ENCODE assay signal across 40 cellular contexts in the genomic region with DNA sequence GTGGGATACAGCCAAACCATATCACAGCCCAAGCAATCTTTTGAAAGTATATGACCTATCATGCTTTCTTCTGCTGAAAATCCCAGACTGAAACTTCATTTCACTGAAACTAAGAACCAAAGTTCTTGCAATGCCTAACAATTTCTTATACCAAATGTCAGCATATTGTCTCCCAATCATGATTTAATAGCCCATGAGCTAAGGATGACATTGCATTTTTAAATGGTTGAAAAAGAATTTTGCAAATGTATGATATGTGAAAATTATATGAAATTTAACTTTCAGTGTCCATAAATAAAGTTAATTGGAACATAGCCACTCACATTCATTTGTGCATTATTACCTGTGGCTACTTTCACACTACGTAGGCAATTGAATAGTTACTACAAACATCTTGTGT.
"Had no signal": no experiment of that assay in that cellular context is flagged by ENCODE, and none has a peak within 500 bp of the region (broad histone marks: within the 10 kb centered on the region; RNA-seq: fewer than 3 reads in every experiment).

No MANE protein-coding gene starts in this region.

- H3K4me1 Mint-ChIP-seq: activated CD4-positive, alpha-beta memory T cell treated with anti-CD3 and anti-CD28 coated beads, Interleukin-2, amount 10 ng/mL, durations not matched to agents 7 days and 5 days; activated CD4-positive, alpha-beta T cell treated with anti-CD3 and anti-CD28 coated beads for 36 hours; activated CD4-positive, alpha-beta T cell treated with anti-CD3 and anti-CD28 coated beads, Interleukin-2, amount 10 ng/mL, durations not matched to agents 7 days and 5 days; activated CD8-positive, alpha-beta memory T cell treated with anti-CD3 and anti-CD28 coated beads, Interleukin-2, amount 10 ng/mL, durations not matched to agents 7 days and 5 days; activated naive CD4-positive, alpha-beta T cell treated with anti-CD3 and anti-CD28 coated beads, Interleukin-2, amount 10 ng/mL, durations not matched to agents 7 days and 5 days; activated naive CD4-positive, alpha-beta T cell treated with anti-CD3 and anti-CD28 coated beads, Interleukin-2, amount 50 U/mL, for 24 hours; activated naive CD8-positive, alpha-beta T cell treated with anti-CD3 and anti-CD28 coated beads, Interleukin-2, amount 10 ng/mL, durations not matched to agents 7 days and 5 days; activated naive CD8-positive, alpha-beta T cell treated with anti-CD3 and anti-CD28 coated beads, Interleukin-2, amount 50 U/mL, for 24 hours; central memory CD8-positive, alpha-beta T cell; WTC11 had no signal

- H3K27me3 Mint-ChIP-seq: activated CD4-positive, alpha-beta memory T cell treated with anti-CD3 and anti-CD28 coated beads, Interleukin-2, amount 10 ng/mL, durations not matched to agents 7 days and 5 days; activated CD4-positive, alpha-beta T cell treated with anti-CD3 and anti-CD28 coated beads, Interleukin-2, amount 10 ng/mL, durations not matched to agents 7 days and 5 days; activated CD8-positive, alpha-beta memory T cell treated with anti-CD3 and anti-CD28 coated beads, Interleukin-2, amount 10 ng/mL, durations not matched to agents 7 days and 5 days; activated naive CD4-positive, alpha-beta T cell treated with anti-CD3 and anti-CD28 coated beads, Interleukin-2, amount 10 ng/mL, durations not matched to agents 7 days and 5 days; activated naive CD4-positive, alpha-beta T cell treated with anti-CD3 and anti-CD28 coated beads, Interleukin-2, amount 50 U/mL, for 24 hours; activated naive CD8-positive, alpha-beta T cell; activated naive CD8-positive, alpha-beta T cell treated with anti-CD3 and anti-CD28 coated beads, Interleukin-2, amount 10 ng/mL, durations not matched to agents 7 days and 5 days; activated T-cell treated with anti-CD3 and anti-CD28 coated beads, Interleukin-2, amount 50 U/mL, for 24 hours; brain; central memory CD8-positive, alpha-beta T cell had no signal

- H3K36me3 Mint-ChIP-seq: activated CD8-positive, alpha-beta memory T cell treated with anti-CD3 and anti-CD28 coated beads, Interleukin-2, amount 10 ng/mL, durations not matched to agents 7 days and 5 days; activated naive CD4-positive, alpha-beta T cell treated with anti-CD3 and anti-CD28 coated beads, Interleukin-2, amount 10 ng/mL, durations not matched to agents 7 days and 5 days; activated naive CD4-positive, alpha-beta T cell treated with anti-CD3 and anti-CD28 coated beads, Interleukin-2, amount 50 U/mL, for 24 hours; activated naive CD8-positive, alpha-beta T cell treated with anti-CD3 and anti-CD28 coated beads, Interleukin-2, amount 10 ng/mL, durations not matched to agents 7 days and 5 days had no signal

- H3K4me1 ChIP-seq: ascending aorta had no signal

- H3K9me3 Mint-ChIP-seq: activated T-helper 2 cell treated with anti-CD3 and anti-CD28 coated beads, Interferon-gamma antibody, Interleukin-2, Interleukin-4, amounts not matched to agents 10 μg/mL and 5 μg/mL and 100 μg/mL, durations not matched to agents 14 hours and 24 hours and 36 hours; central memory CD8-positive, alpha-beta T cell; T-helper 1 cell treated with Interleukin-12 subunit alpha and Interleukin-12 subunit beta and Interleukin-4 antibody, amounts not matched to agents 30 μg/mL and 1 μg/mL, for 36 hours; T-helper 2 cell treated with Interferon-gamma antibody and Interleukin-4, amounts not matched to agents 5 μg/mL and 100 μg/mL, for 36 hours had no signal

- H3K27me3 ChIP-seq: ascending aorta, cardiac muscle cell had no signal

- H3K4me3 ChIP-seq: ascending aorta, cardiac muscle cell had no signal

- H3K36me3 ChIP-seq: ascending aorta, cardiac muscle cell, WERI-Rb-1 had no signal

- FAIRE-seq: bronchial epithelial cell, TTC549 had no signal

- ATAC-seq: activated CD4-positive, alpha-beta T cell treated with anti-CD3 and anti-CD28 coated beads for 36 hours; activated CD4-positive, CD25-positive, alpha-beta regulatory T cell treated with anti-CD3 and anti-CD28 coated beads, Interleukin-2, amount 50 U/mL, for 24 hours; activated CD8-positive, alpha-beta memory T cell treated with anti-CD3 and anti-CD28 coated beads, Interleukin-2, amount 10 ng/mL, durations not matched to agents 7 days and 5 days; activated CD8-positive, alpha-beta T cell treated with anti-CD3 and anti-CD28 coated beads, Interleukin-2, amount 10 ng/mL, durations not matched to agents 7 days and 5 days; activated naive CD8-positive, alpha-beta T cell treated with anti-CD3 and anti-CD28 coated beads, Interleukin-2, amount 50 U/mL, for 24 hours; WTC11 had no signal

- H3K4me3 Mint-ChIP-seq: activated CD4-positive, alpha-beta memory T cell treated with anti-CD3 and anti-CD28 coated beads, Interleukin-2, amount 10 ng/mL, durations not matched to agents 7 days and 5 days; activated CD4-positive, alpha-beta T cell treated with anti-CD3 and anti-CD28 coated beads for 36 hours; activated CD4-positive, alpha-beta T cell treated with anti-CD3 and anti-CD28 coated beads, Interleukin-2, amount 10 ng/mL, durations not matched to agents 7 days and 5 days; activated CD8-positive, alpha-beta memory T cell treated with anti-CD3 and anti-CD28 coated beads, Interleukin-2, amount 10 ng/mL, durations not matched to agents 7 days and 5 days; activated CD8-positive, alpha-beta T cell treated with anti-CD3 and anti-CD28 coated beads, Interleukin-2, amount 10 ng/mL, durations not matched to agents 7 days and 5 days; activated naive CD4-positive, alpha-beta T cell treated with anti-CD3 and anti-CD28 coated beads, Interleukin-2, amount 10 ng/mL, durations not matched to agents 7 days and 5 days; activated naive CD4-positive, alpha-beta T cell treated with anti-CD3 and anti-CD28 coated beads, Interleukin-2, amount 50 U/mL, for 24 hours; activated naive CD8-positive, alpha-beta T cell; activated naive CD8-positive, alpha-beta T cell treated with anti-CD3 and anti-CD28 coated beads, Interleukin-2, amount 10 ng/mL, durations not matched to agents 7 days and 5 days; activated naive CD8-positive, alpha-beta T cell treated with anti-CD3 and anti-CD28 coated beads, Interleukin-2, amount 50 U/mL, for 24 hours; activated T-cell treated with anti-CD3 and anti-CD28 coated beads, Interleukin-2, amount 50 U/mL, for 24 hours; brain; central memory CD8-positive, alpha-beta T cell; T-helper 1 cell treated with Interleukin-12 subunit alpha and Interleukin-12 subunit beta and Interleukin-4 antibody, amounts not matched to agents 30 μg/mL and 1 μg/mL, for 36 hours; T-helper 2 cell treated with Interferon-gamma antibody and Interleukin-4, amounts not matched to agents 5 μg/mL and 100 μg/mL, for 36 hours; WTC11 had no signal

- DNase-seq: activated CD4-positive, alpha-beta memory T cell treated with anti-CD3 and anti-CD28 coated beads, Interleukin-2, amount 10 ng/mL, durations not matched to agents 7 days and 5 days; activated CD4-positive, alpha-beta T cell treated with anti-CD3 and anti-CD28 coated beads for 1 hour; activated CD4-positive, alpha-beta T cell treated with anti-CD3 and anti-CD28 coated beads for 36 hours; activated CD4-positive, alpha-beta T cell treated with anti-CD3 and anti-CD28 coated beads for 48 hours; activated CD4-positive, alpha-beta T cell treated with anti-CD3 and anti-CD28 coated beads, Interleukin-2, amount 10 ng/mL, durations not matched to agents 7 days and 5 days; activated CD4-positive, alpha-beta T cell treated with anti-CD3 and anti-CD28 coated beads, Interleukin-2, amount 50 U/mL, for 48 hours; activated CD4-positive, CD25-positive, alpha-beta regulatory T cell; activated CD8-positive, alpha-beta memory T cell treated with anti-CD3 and anti-CD28 coated beads for 24 hours; activated CD8-positive, alpha-beta memory T cell treated with anti-CD3 and anti-CD28 coated beads, Interleukin-2, amount 10 ng/mL, durations not matched to agents 7 days and 5 days; activated CD8-positive, alpha-beta memory T cell treated with anti-CD3 and anti-CD28 coated beads, Interleukin-2, amount 50 U/mL, for 48 hours; activated CD8-positive, alpha-beta T cell treated with anti-CD3 and anti-CD28 coated beads, Interleukin-2, amount 10 ng/mL, durations not matched to agents 7 days and 5 days; activated effector memory CD4-positive, alpha-beta T cell treated with Interleukin-2 at 50 U/mL for 16 hours; activated gamma-delta T cell; activated naive CD4-positive, alpha-beta T cell treated with anti-CD3 and anti-CD28 coated beads, Interleukin-2, amount 10 ng/mL, durations not matched to agents 7 days and 5 days; activated naive CD4-positive, alpha-beta T cell treated with Interleukin-2 at 50 U/mL for 16 hours; activated naive CD8-positive, alpha-beta T cell treated with anti-CD3 and anti-CD28 coated beads, Interleukin-2, amount 10 ng/mL, durations not matched to agents 7 days and 5 days; activated naive CD8-positive, alpha-beta T cell treated with anti-CD3 and anti-CD28 coated beads, Interleukin-2, amount 50 U/mL, for 24 hours; activated T-cell treated with anti-CD3 and anti-CD28 coated beads, Interleukin-2, amount 50 U/mL, for 24 hours; activated T-cell treated with anti-CD3 and anti-CD28 coated beads, Interleukin-2, amount 50 U/mL, for 48 hours; amygdala; anterior cingulate cortex; caudate nucleus; cerebellar nuclear complex; T-helper 1 cell; T-helper 2 cell; T-helper 9 cell; WERI-Rb-1 had no signal

- H3K27ac Mint-ChIP-seq: activated CD4-positive, alpha-beta memory T cell treated with anti-CD3 and anti-CD28 coated beads, Interleukin-2, amount 10 ng/mL, durations not matched to agents 7 days and 5 days; activated CD4-positive, alpha-beta T cell treated with anti-CD3 and anti-CD28 coated beads for 36 hours; activated CD4-positive, alpha-beta T cell treated with anti-CD3 and anti-CD28 coated beads, Interleukin-2, amount 10 ng/mL, durations not matched to agents 7 days and 5 days; activated CD8-positive, alpha-beta memory T cell treated with anti-CD3 and anti-CD28 coated beads, Interleukin-2, amount 10 ng/mL, durations not matched to agents 7 days and 5 days; activated CD8-positive, alpha-beta T cell treated with anti-CD3 and anti-CD28 coated beads, Interleukin-2, amount 10 ng/mL, durations not matched to agents 7 days and 5 days; activated naive CD4-positive, alpha-beta T cell treated with anti-CD3 and anti-CD28 coated beads, Interleukin-2, amount 10 ng/mL, durations not matched to agents 7 days and 5 days; activated naive CD4-positive, alpha-beta T cell treated with anti-CD3 and anti-CD28 coated beads, Interleukin-2, amount 50 U/mL, for 24 hours; activated naive CD8-positive, alpha-beta T cell; activated naive CD8-positive, alpha-beta T cell treated with anti-CD3 and anti-CD28 coated beads, Interleukin-2, amount 10 ng/mL, durations not matched to agents 7 days and 5 days; activated naive CD8-positive, alpha-beta T cell treated with anti-CD3 and anti-CD28 coated beads, Interleukin-2, amount 50 U/mL, for 24 hours; activated T-cell treated with anti-CD3 and anti-CD28 coated beads, Interleukin-2, amount 50 U/mL, for 24 hours; activated T-helper 2 cell treated with anti-CD3 and anti-CD28 coated beads, Interferon-gamma antibody, Interleukin-2, Interleukin-4, amounts not matched to agents 10 μg/mL and 5 μg/mL and 100 μg/mL, durations not matched to agents 14 hours and 24 hours and 36 hours; brain; T-helper 1 cell treated with Interleukin-12 subunit alpha and Interleukin-12 subunit beta and Interleukin-4 antibody, amounts not matched to agents 30 μg/mL and 1 μg/mL, for 36 hours; T-helper 2 cell treated with Interferon-gamma antibody and Interleukin-4, amounts not matched to agents 5 μg/mL and 100 μg/mL, for 36 hours; WTC11 had no signal

- H3K27ac ChIP-seq: ascending aorta, cardiac muscle cell, WERI-Rb-1 had no signal
